ENCODE assay signal across 14 cellular contexts in genomic region chr10:11074536-11075267, GRCh38. TPM values are rescaled to one million over a fixed set of nuclear protein-coding genes. Genes with fewer than 3 reads are reported as not detected.
DNase-seq lines count a peak whose midpoint lies in the region; ATAC-seq lines count a peak whose summit lies in the region.
"Had no signal": no experiment of that assay in that cellular context is flagged by ENCODE, and none has a peak within 500 bp of the region (broad histone marks: within the 10 kb centered on the region; RNA-seq: fewer than 3 reads in every experiment).

No MANE protein-coding gene starts in this region.

- no peaks in the 10 kb centered on the region for H3K36me3 Mint-ChIP-seq in activated T-helper 1 cell treated with anti-CD3 and anti-CD28 coated beads, Interleukin-12 subunit alpha, Interleukin-12 subunit beta, Interleukin-2, Interleukin-4 antibody, amounts not matched to agents 30 ng/mL and 10 ng/mL and 1 ng/mL, durations not matched to agents 14 hours and 24 hours and 36 hours (ENCODE audit: low read depth)
- H3K36me3 Mint-ChIP-seq: neural progenitor cell had no signal

- H3K9me3 Mint-ChIP-seq in activated T-helper 1 cell treated with anti-CD3 and anti-CD28 coated beads, Interleukin-12 subunit alpha, Interleukin-12 subunit beta, Interleukin-2, Interleukin-4 antibody, amounts not matched to agents 30 ng/mL and 10 ng/mL and 1 ng/mL, durations not matched to agents 14 hours and 24 hours and 36 hours: no peaks in the 10 kb centered on the region
- H3K9me3 Mint-ChIP-seq: neural progenitor cell had no signal

- peak overlapping the region; percentile 45 for H3K27ac Mint-ChIP-seq in activated T-helper 1 cell treated with anti-CD3 and anti-CD28 coated beads, Interleukin-12 subunit alpha, Interleukin-12 subunit beta, Interleukin-2, Interleukin-4 antibody, amounts not matched to agents 30 ng/mL and 10 ng/mL and 1 ng/mL, durations not matched to agents 14 hours and 24 hours and 36 hours
- H3K27ac Mint-ChIP-seq: neural progenitor cell had no signal

- intact Hi-C loops in activated T-helper 1 cell treated with anti-CD3 and anti-CD28 coated beads, Interleukin-12 subunit alpha, Interleukin-12 subunit beta, Interleukin-2, Interleukin-4 antibody, amounts not matched to agents 30 ng/mL and 10 ng/mL and 1 ng/mL, durations not matched to agents 14 hours and 24 hours and 36 hours (cut with micrococcal nuclease): no loop called here

- no peak for DNase-seq in activated T-helper 1 cell treated with anti-CD3 and anti-CD28 coated beads, Interleukin-12 subunit alpha, Interleukin-12 subunit beta, Interleukin-2, Interleukin-4 antibody, amounts not matched to agents 30 ng/mL and 10 ng/mL and 1 ng/mL, durations not matched to agents 14 hours and 24 hours and 36 hours (ENCODE audit: low spot score)
- DNase-seq in amygdala (lab: John Stamatoyannopoulos, UW) (no peak), DMS79 treated with DMSO at 0.1 percent for 48 hours (lab: John Stamatoyannopoulos, UW) (no peak)
- DNase-seq: activated CD4-positive, alpha-beta T cell treated with anti-CD3 and anti-CD28 coated beads for 48 hours; heart right ventricle; KG1; NCI-H1930; NK-92 treated with Interleukin-12 subunit alpha and Interleukin-12 subunit beta, amount 100 ng/mL, for 24 hours; SW 1271 had no signal

- H3K4me1 Mint-ChIP-seq in activated T-helper 1 cell treated with anti-CD3 and anti-CD28 coated beads, Interleukin-12 subunit alpha, Interleukin-12 subunit beta, Interleukin-2, Interleukin-4 antibody, amounts not matched to agents 30 ng/mL and 10 ng/mL and 1 ng/mL, durations not matched to agents 14 hours and 24 hours and 36 hours (ENCODE audit: low read depth): peaks cover 5% of the 10 kb centered on the region
- H3K4me1 Mint-ChIP-seq: neural progenitor cell had no signal

- ATAC-seq in GM19023 (IDR thresholded peaks at IDR 0.05; ENCODE audit: unreplicated experiment) (peak; percentile 74), GM21515 (IDR thresholded peaks at IDR 0.05; ENCODE audit: unreplicated experiment) (peak; percentile 83), HG02981 (IDR thresholded peaks at IDR 0.05; ENCODE audit: unreplicated experiment) (peak; percentile 87), GM19324 (IDR thresholded peaks at IDR 0.05; ENCODE audit: low FRiP score, unreplicated experiment) (no peak)

- H3K4me3 Mint-ChIP-seq in activated T-helper 1 cell treated with anti-CD3 and anti-CD28 coated beads, Interleukin-12 subunit alpha, Interleukin-12 subunit beta, Interleukin-2, Interleukin-4 antibody, amounts not matched to agents 30 ng/mL and 10 ng/mL and 1 ng/mL, durations not matched to agents 14 hours and 24 hours and 36 hours: no peak overlapping the region
- H3K4me3 Mint-ChIP-seq: neural progenitor cell had no signal

- H3K27me3 Mint-ChIP-seq in activated T-helper 1 cell treated with anti-CD3 and anti-CD28 coated beads, Interleukin-12 subunit alpha, Interleukin-12 subunit beta, Interleukin-2, Interleukin-4 antibody, amounts not matched to agents 30 ng/mL and 10 ng/mL and 1 ng/mL, durations not matched to agents 14 hours and 24 hours and 36 hours (ENCODE audit: insufficient read depth): peaks cover 7% of the 10 kb centered on the region

RNA-seq across cellular contexts. Expression of gene CELF2, which starts 57.0 kb away (rescaled TPM):
- 110 and 111 TPM in 2 replicates for total RNA-seq in activated T-helper 1 cell treated with anti-CD3 and anti-CD28 coated beads, Interleukin-12 subunit alpha, Interleukin-12 subunit beta, Interleukin-2, Interleukin-4 antibody, amounts not matched to agents 30 ng/mL and 10 ng/mL and 1 ng/mL, durations not matched to agents 14 hours and 24 hours and 36 hours
